In the genomic region with DNA sequence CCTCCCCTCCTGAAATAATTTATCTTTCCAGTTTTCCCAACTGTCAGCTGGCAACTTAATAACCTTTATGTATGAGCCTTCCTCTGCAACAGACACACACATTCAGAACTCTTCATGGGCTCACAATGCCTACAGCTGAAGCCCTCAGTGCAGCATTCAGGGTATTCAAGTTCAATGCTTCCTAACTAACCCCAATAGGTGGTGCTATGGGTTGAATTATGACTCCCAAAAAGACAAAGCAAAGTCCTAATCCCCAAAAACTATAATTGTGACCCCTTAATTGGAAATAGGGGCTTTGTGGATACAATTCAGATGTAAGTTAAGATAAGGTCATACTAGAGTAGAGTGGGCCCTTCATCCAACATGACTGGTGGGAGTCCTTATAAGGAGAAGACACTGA, we compare ENCODE assay signal across 12 cellular contexts.
DNase-seq lines count a peak whose midpoint lies in the region; ATAC-seq and TF ChIP-seq lines count a peak whose summit lies in the region.
"Had no signal": no experiment of that assay in that cellular context is flagged by ENCODE, and none has a peak within 500 bp of the region (broad histone marks: within the 10 kb centered on the region; RNA-seq: fewer than 3 reads in every experiment).

No MANE protein-coding gene starts in this region.

- H3K27ac Mint-ChIP-seq in CD8-positive, alpha-beta T cell = no peak overlapping the region
- H3K27ac Mint-ChIP-seq: activated CD4-positive, alpha-beta memory T cell treated with anti-CD3 and anti-CD28 coated beads for 36 hours had no signal

- TF ChIP-seq CTCF in AG09309 (IDR thresholded peaks at IDR 0.05; ENCODE audit: control insufficient read depth, insufficient read depth, low read depth, low read length, missing control alignments) (peak; percentile 55), GM12873 (IDR thresholded peaks at IDR 0.05; ENCODE audit: insufficient read depth, low read depth, low read length, missing control alignments) (peak; percentile 42), fibroblast of pulmonary artery (IDR thresholded peaks at IDR 0.05; ENCODE audit: low read length, missing control alignments) (peak; percentile 49)
- TF ChIP-seq CTCF in CD8-positive, alpha-beta T cell (IDR thresholded peaks at IDR 0.05) = no peak

- ATAC-seq in GM21390 (IDR thresholded peaks at IDR 0.05; ENCODE audit: unreplicated experiment) = no peak
- no peak for ATAC-seq in CD8-positive, alpha-beta T cell

- H3K27ac ChIP-seq in CD8-positive, alpha-beta T cell (ENCODE audit: low read depth, low read length) = no peak overlapping the region

- no peaks in the 10 kb centered on the region for H3K36me3 Mint-ChIP-seq in CD8-positive, alpha-beta T cell
- H3K36me3 Mint-ChIP-seq: activated CD4-positive, alpha-beta memory T cell treated with anti-CD3 and anti-CD28 coated beads for 36 hours had no signal

- H3K9me3 Mint-ChIP-seq in CD8-positive, alpha-beta T cell = no peaks in the 10 kb centered on the region
- H3K9me3 Mint-ChIP-seq: activated CD4-positive, alpha-beta memory T cell treated with anti-CD3 and anti-CD28 coated beads for 36 hours had no signal

- POLR2A ChIA-PET in CD8-positive, alpha-beta T cell (lab: Charles Lee) = no interaction called here

- H3K4me1 Mint-ChIP-seq in CD8-positive, alpha-beta T cell (ENCODE audit: low read depth) = no peaks in the 10 kb centered on the region
- H3K4me1 Mint-ChIP-seq: central memory CD8-positive, alpha-beta T cell had no signal

- DNase-seq in AG09309 (ENCODE audit: low read depth) = peak; percentile 1
- DNase-seq in OCI-M1 (lab: John Stamatoyannopoulos, UW) = peak; percentile 52
- DNase-seq in fibroblast of pulmonary artery (ENCODE audit: low read depth) = peak; percentile 51
- no peak for DNase-seq in iPS-NIHi7 (ENCODE audit: extremely low spot score)
- DNase-seq in amygdala (lab: John Stamatoyannopoulos, UW) = no peak
- no peak for DNase-seq in CD8-positive, alpha-beta T cell
- DNase-seq: activated CD4-positive, alpha-beta memory T cell treated with anti-CD3 and anti-CD28 coated beads for 36 hours; COR-L47; NCI-H1105 had no signal

- no peaks in the 10 kb centered on the region for H3K4me1 ChIP-seq in CD8-positive, alpha-beta T cell (ENCODE audit: insufficient read depth, low read length)

- no peaks in the 10 kb centered on the region for H3K27me3 Mint-ChIP-seq in CD8-positive, alpha-beta T cell (ENCODE audit: low read depth)

- no peaks in the 10 kb centered on the region for H3K27me3 ChIP-seq in CD8-positive, alpha-beta T cell (ENCODE audit: insufficient read depth, low read length)

- no peak overlapping the region for H3K4me3 ChIP-seq in AG09309 (ENCODE audit: control insufficient read depth, low read depth, low read length)
- H3K4me3 ChIP-seq in fibroblast of pulmonary artery (replicated peaks; ENCODE audit: low read depth, low read length) = no peak overlapping the region
- no peak overlapping the region for H3K4me3 ChIP-seq in CD8-positive, alpha-beta T cell (ENCODE audit: low read depth, low read length)

- CTCF ChIA-PET in CD8-positive, alpha-beta T cell (lab: Charles Lee) = no interaction called here

- H3K9me3 ChIP-seq in CD8-positive, alpha-beta T cell (ENCODE audit: low read length) = no peaks in the 10 kb centered on the region

- H3K36me3 ChIP-seq in CD8-positive, alpha-beta T cell (ENCODE audit: insufficient read depth, low read length) = no peaks in the 10 kb centered on the region

- H3K4me3 Mint-ChIP-seq in CD8-positive, alpha-beta T cell = no peak overlapping the region
- H3K4me3 Mint-ChIP-seq: activated CD4-positive, alpha-beta memory T cell treated with anti-CD3 and anti-CD28 coated beads for 36 hours; central memory CD8-positive, alpha-beta T cell had no signal

- intact Hi-C loops in CD8-positive, alpha-beta T cell (cut with DNase I, micrococcal nuclease) = no loop called here

Comparison
In these comparisons a context has a peak if more than half of its experiments do, and no peak if none do; other contexts are left out.
1. DNase-seq: peak in AG09309 (single experiment), OCI-M1 (single experiment) and fibroblast of pulmonary artery (single experiment); none in iPS-NIHi7 (single experiment), amygdala (0 of 56) and CD8-positive, alpha-beta T cell (0 of 7).